22 cellular contexts compared by ENCODE assay signal in the genomic region with DNA sequence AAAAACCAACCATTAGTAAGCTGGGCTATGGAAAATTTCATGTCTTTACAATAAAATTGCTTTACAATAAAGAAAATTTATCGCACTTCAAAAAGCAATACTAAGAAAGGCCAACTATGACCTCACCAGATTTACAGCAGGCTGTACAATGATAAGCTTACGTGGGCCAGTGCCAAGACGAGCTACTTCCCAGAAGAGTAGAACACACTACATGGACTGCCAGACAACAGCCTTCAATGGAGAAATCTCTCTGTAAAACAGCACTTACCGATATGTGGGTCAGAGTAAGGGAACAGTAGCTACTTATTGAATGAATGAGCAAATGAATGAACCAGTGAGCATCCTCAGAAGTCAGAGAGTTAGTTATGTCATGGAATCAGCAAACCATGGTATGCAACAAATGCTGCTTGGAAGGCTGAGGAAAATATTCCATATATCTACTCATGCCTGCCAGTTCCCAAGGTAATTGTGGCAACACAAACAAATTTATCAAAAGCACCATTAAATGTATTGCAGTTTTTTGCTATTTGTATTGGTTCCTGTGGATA.
DNase-seq lines count a peak whose midpoint lies in the region; ATAC-seq and TF ChIP-seq lines count a peak whose summit lies in the region.
"Had no signal": no experiment of that assay in that cellular context is flagged by ENCODE, and none has a peak within 500 bp of the region (broad histone marks: within the 10 kb centered on the region; RNA-seq: fewer than 3 reads in every experiment).

No MANE protein-coding gene starts in this region.

- no peak overlapping the region for H3K14ac ChIP-seq in trophoblast cell (ENCODE audit: low read length)

- H2AK5ac ChIP-seq in trophoblast cell (ENCODE audit: low read length): no peak overlapping the region

- H3K4me3 ChIP-seq in LNCaP clone FGC (ENCODE audit: low read depth, low read length) (no peak overlapping the region), heart left ventricle (no peak overlapping the region), trophoblast cell (ENCODE audit: low read depth, low read length) (no peak overlapping the region)
- H3K4me3 ChIP-seq: cardiac muscle cell had no signal

- no peak overlapping the region for H3K23ac ChIP-seq in trophoblast cell (ENCODE audit: low read length)

- H4K12ac ChIP-seq in trophoblast cell (ENCODE audit: low read depth, low read length): no peak overlapping the region

- no peak for TF ChIP-seq CTCF in LNCaP clone FGC (IDR thresholded peaks at IDR 0.05; ENCODE audit: control insufficient read depth, extremely low read depth, insufficient read depth)
- no peak for TF ChIP-seq CTCF in heart left ventricle (IDR thresholded peaks at IDR 0.05)

- no peaks in the 10 kb centered on the region for H3K36me3 ChIP-seq in heart left ventricle
- H3K36me3 ChIP-seq in trophoblast cell (ENCODE audit: control insufficient read depth in 1 of 2, insufficient read depth in 2 of 2, low read length in 2 of 2): no peaks in the 10 kb centered on the region
- H3K36me3 ChIP-seq: cardiac muscle cell had no signal

- H2BK12ac ChIP-seq in trophoblast cell (ENCODE audit: low read length): no peak overlapping the region

- H3K18ac ChIP-seq in trophoblast cell (ENCODE audit: low read length): no peak overlapping the region

- intact Hi-C loops in heart left ventricle (cut with DNase I): no loop called here

- H3K4me1 ChIP-seq in heart left ventricle (peaks cover 0 to 11% (median 0%) of the 10 kb centered on the region in 12 donors), trophoblast cell (ENCODE audit: control insufficient read depth in 1 of 2, insufficient read depth in 2 of 2, low read length in 2 of 2) (no peaks in the 10 kb centered on the region)

- DNase-seq in LNCaP clone FGC (ENCODE audit: low read depth): peak; percentile 47
- peak; percentile 67 for DNase-seq in amniotic epithelial cell (ENCODE audit: low read depth)
- DNase-seq in heart left ventricle: peak in 4 of 5 donors; percentile 39 to 67 (median 56)
- DNase-seq in trophoblast cell: peak; percentile 11 to 64
- DNase-seq in kidney glomerular epithelial cell (lab: John Stamatoyannopoulos, UW): no peak
- no peak for DNase-seq in SHP77 (lab: John Stamatoyannopoulos, UW)
- DNase-seq in central memory CD4-positive, alpha-beta T cell: no peak
- no peak for DNase-seq in retina
- DNase-seq: activated CD4-positive, CD25-positive, alpha-beta regulatory T cell; activated CD8-positive, alpha-beta T cell treated with anti-CD3 and anti-CD28 coated beads, Interleukin-2, amount 10 ng/mL, durations not matched to agents 7 days and 5 days; activated naive CD8-positive, alpha-beta T cell treated with anti-CD3 and anti-CD28 coated beads for 36 hours; CD8-positive, alpha-beta memory T cell; effector CD4-positive, alpha-beta T cell; hippocampal formation; kidney; midbrain; NCI-H2081; NCI-H524; stimulated activated CD4-positive, alpha-beta T cell treated with anti-CD3 and anti-CD28 coated beads, Interleukin-2, amount 100 ng/mL, for 24 hours had no signal

- peak; percentile 67 to 90 (median 82) for ATAC-seq in heart left ventricle
- ATAC-seq: activated CD8-positive, alpha-beta T cell treated with anti-CD3 and anti-CD28 coated beads, Interleukin-2, amount 10 ng/mL, durations not matched to agents 7 days and 5 days; HepG2; sciatic nerve had no signal

- H3K27me3 ChIP-seq in heart left ventricle (peaks cover 0 to 14% (median 0%) of the 10 kb centered on the region in 9 donors), trophoblast cell (ENCODE audit: insufficient read depth, low read length) (no peaks in the 10 kb centered on the region)
- H3K27me3 ChIP-seq: cardiac muscle cell had no signal

- WGBS in heart left ventricle, 4 donors: 18 to 38% (median 22%) methylated on average over 4 of the region's 4 CpGs
- WGBS in trophoblast cell (ENCODE audit: extremely low coverage, insufficient coverage, insufficient read length): no CpG with 5 or more reads among the region's 4 CpGs

- no peak overlapping the region for H3K4me2 ChIP-seq in trophoblast cell (ENCODE audit: low read length)

- H4K8ac ChIP-seq in trophoblast cell (ENCODE audit: low read depth, low read length): no peak overlapping the region

- no peaks in the 10 kb centered on the region for H3K79me2 ChIP-seq in trophoblast cell (ENCODE audit: control insufficient read depth, insufficient read depth, low read length, poor library complexity)

- H2BK120ac ChIP-seq in trophoblast cell (ENCODE audit: insufficient read depth, low read length, poor library complexity): no peak overlapping the region

- no peak overlapping the region for H3K27ac ChIP-seq in heart left ventricle
- no peak overlapping the region for H3K27ac ChIP-seq in trophoblast cell (ENCODE audit: low read depth, low read length)
- H3K27ac ChIP-seq: cardiac muscle cell had no signal

- H2AFZ ChIP-seq in trophoblast cell (ENCODE audit: insufficient read depth, low read length, poor library complexity): no peak overlapping the region

- no peak overlapping the region for H3K9ac ChIP-seq in trophoblast cell (ENCODE audit: low read length)

- no peak overlapping the region for H3K4ac ChIP-seq in trophoblast cell (ENCODE audit: low read depth, low read length)

- H2BK5ac ChIP-seq in trophoblast cell (ENCODE audit: low read depth, low read length, poor library complexity): no peak overlapping the region

- no peaks in the 10 kb centered on the region for H3K79me1 ChIP-seq in trophoblast cell (ENCODE audit: low read length)

- TF ChIP-seq POLR2A in heart left ventricle (IDR thresholded peaks at IDR 0.05): no peak

- H4K91ac ChIP-seq in trophoblast cell (ENCODE audit: low read depth, low read length): no peak overlapping the region

- H3K9me3 ChIP-seq in heart left ventricle: no peaks in the 10 kb centered on the region
- H3K9me3 ChIP-seq in trophoblast cell (ENCODE audit: insufficient read depth, low read depth, low read length): no peaks in the 10 kb centered on the region

Comparison
In these comparisons a context has a peak if more than half of its experiments do, and no peak if none do; other contexts are left out.
1. DNase-seq: peak in LNCaP clone FGC (single experiment), amniotic epithelial cell (single experiment), heart left ventricle (4 of 5) and trophoblast cell (2 of 2); none in kidney glomerular epithelial cell (single experiment), SHP77 (0 of 2), central memory CD4-positive, alpha-beta T cell (single experiment) and retina (single experiment).